Comparison of ENCODE assay signal across 10 cellular contexts in genomic region chr12:132492951-132493350, GRCh38. TPM values are rescaled to one million over a fixed set of nuclear protein-coding genes. Genes with fewer than 3 reads are reported as not detected.
A peak's percentile ranks its signal among the peaks of the same experiment; 100 is the strongest.
DNase-seq lines count a peak whose midpoint lies in the region; ATAC-seq and TF ChIP-seq lines count a peak whose summit lies in the region.
"Had no signal": no experiment of that assay in that cellular context is flagged by ENCODE, and none has a peak within 500 bp of the region (broad histone marks: within the 10 kb centered on the region; RNA-seq: fewer than 3 reads in every experiment).

No MANE protein-coding gene starts in this region.

- peak overlapping the region; percentile 31 for H3K23ac ChIP-seq in trophoblast cell (ENCODE audit: low read length)

- H3K4me1 Mint-ChIP-seq in CD8-positive, alpha-beta T cell (ENCODE audit: low read depth): peaks cover 67% of the 10 kb centered on the region
- peaks cover 81% of the 10 kb centered on the region for H3K4me1 Mint-ChIP-seq in dendritic cell treated with granulocyte-macrophage colony-stimulating factor and Interleukin-4, amounts not matched to agents 40 ng/mL and 50 ng/mL, for 4 days (ENCODE audit: low read depth)

- H2BK120ac ChIP-seq in trophoblast cell (ENCODE audit: insufficient read depth, low read length, poor library complexity): peak overlapping the region; percentile 8

- peak overlapping the region; percentile 53 for H3K4ac ChIP-seq in trophoblast cell (ENCODE audit: low read depth, low read length)

- H2AFZ ChIP-seq in trophoblast cell (ENCODE audit: insufficient read depth, low read length, poor library complexity): no peak overlapping the region

- H3K4me3 Mint-ChIP-seq in CD8-positive, alpha-beta T cell: peak overlapping the region; percentile 85
- peak overlapping the region; percentile 10 for H3K4me3 Mint-ChIP-seq in dendritic cell treated with granulocyte-macrophage colony-stimulating factor and Interleukin-4, amounts not matched to agents 40 ng/mL and 50 ng/mL, for 4 days

- H2BK5ac ChIP-seq in trophoblast cell (ENCODE audit: low read depth, low read length, poor library complexity): no peak overlapping the region

- WGBS in trophoblast cell (ENCODE audit: extremely low coverage, insufficient coverage, insufficient read length): no CpG with 5 or more reads among the region's 12 CpGs

- H3K14ac ChIP-seq in trophoblast cell (ENCODE audit: low read length): no peak overlapping the region

- H2AK5ac ChIP-seq in trophoblast cell (ENCODE audit: low read length): peak overlapping the region; percentile 79

- POLR2A ChIA-PET in CD8-positive, alpha-beta T cell (lab: Charles Lee): interaction anchor here (1.2 kb wide), 1 partner anchor 14 kb away, joined by 3 read pairs; no protein-coding TSS in a partner anchor

- H4K8ac ChIP-seq in trophoblast cell (ENCODE audit: low read depth, low read length): peak overlapping the region; percentile 15

- H3K18ac ChIP-seq in trophoblast cell (ENCODE audit: low read length): no peak overlapping the region

- CTCF ChIA-PET in CD8-positive, alpha-beta T cell (lab: Charles Lee): no interaction called here

- H3K79me2 ChIP-seq in trophoblast cell (ENCODE audit: control insufficient read depth, insufficient read depth, low read length, poor library complexity): peaks cover 37% of the 10 kb centered on the region

- no peaks in the 10 kb centered on the region for H3K9me3 Mint-ChIP-seq in CD8-positive, alpha-beta T cell
- H3K9me3 Mint-ChIP-seq in dendritic cell treated with granulocyte-macrophage colony-stimulating factor and Interleukin-4, amounts not matched to agents 40 ng/mL and 50 ng/mL, for 4 days: no peaks in the 10 kb centered on the region

- H3K4me3 ChIP-seq in CD8-positive, alpha-beta T cell (ENCODE audit: low read depth, low read length): no peak overlapping the region
- H3K4me3 ChIP-seq in NB4 (ENCODE audit: low read depth, low read length) (peak overlapping the region; percentile 21), trophoblast cell (ENCODE audit: low read depth, low read length) (no peak overlapping the region)

- peak overlapping the region; percentile 63 for H3K4me2 ChIP-seq in trophoblast cell (ENCODE audit: low read length)

- no peak overlapping the region for H4K12ac ChIP-seq in trophoblast cell (ENCODE audit: low read depth, low read length)

- TF ChIP-seq POLR2A in NB4 (IDR thresholded peaks at IDR 0.05; ENCODE audit: extremely low read depth, insufficient read length): no peak

- ATAC-seq in CD8-positive, alpha-beta T cell: no peak
- ATAC-seq: Panc1 had no signal

- H3K4me1 ChIP-seq in CD8-positive, alpha-beta T cell (ENCODE audit: insufficient read depth, low read length): peaks cover 80% of the 10 kb centered on the region
- H3K4me1 ChIP-seq in trophoblast cell (ENCODE audit: control insufficient read depth in 1 of 2, insufficient read depth in 2 of 2, low read length in 2 of 2): peaks cover 49 to 67% of the 10 kb centered on the region in 2 experiments

- peaks cover 24% of the 10 kb centered on the region for H3K79me1 ChIP-seq in trophoblast cell (ENCODE audit: low read length)

- peak overlapping the region; percentile 63 for H4K91ac ChIP-seq in trophoblast cell (ENCODE audit: low read depth, low read length)

- peak overlapping the region; percentile 21 for H2BK12ac ChIP-seq in trophoblast cell (ENCODE audit: low read length)

- no peaks in the 10 kb centered on the region for H3K9me3 ChIP-seq in CD8-positive, alpha-beta T cell (ENCODE audit: low read length)
- H3K9me3 ChIP-seq in trophoblast cell (ENCODE audit: insufficient read depth, low read depth, low read length): peaks cover 3% of the 10 kb centered on the region

- no peak for TF ChIP-seq CTCF in CD8-positive, alpha-beta T cell (IDR thresholded peaks at IDR 0.05)
- no peak for TF ChIP-seq CTCF in NB4 (IDR thresholded peaks at IDR 0.05; ENCODE audit: low read depth, low read length)

- no peak overlapping the region for H3K9ac ChIP-seq in trophoblast cell (ENCODE audit: low read length)

- intact Hi-C loops in CD8-positive, alpha-beta T cell (cut with DNase I, micrococcal nuclease): loop anchor here in 1 of 2 experiments (5.0 kb wide), 2 partner anchors 104 to 306 kb away; no protein-coding TSS in a partner anchor
- intact Hi-C loops in dendritic cell treated with granulocyte-macrophage colony-stimulating factor and Interleukin-4, amounts not matched to agents 40 ng/mL and 50 ng/mL, for 4 days (cut with micrococcal nuclease): no loop called here

- peaks cover 4% of the 10 kb centered on the region for H3K36me3 ChIP-seq in CD8-positive, alpha-beta T cell (ENCODE audit: insufficient read depth, low read length)
- peaks cover 3% of the 10 kb centered on the region in 2 experiments for H3K36me3 ChIP-seq in trophoblast cell (ENCODE audit: control insufficient read depth in 1 of 2, insufficient read depth in 2 of 2, low read length in 2 of 2)

- H3K36me3 Mint-ChIP-seq in CD8-positive, alpha-beta T cell: peaks cover 13% of the 10 kb centered on the region
- H3K36me3 Mint-ChIP-seq in dendritic cell treated with granulocyte-macrophage colony-stimulating factor and Interleukin-4, amounts not matched to agents 40 ng/mL and 50 ng/mL, for 4 days (ENCODE audit: low read depth): peaks cover 39% of the 10 kb centered on the region

- no peak overlapping the region for H3K27ac ChIP-seq in CD8-positive, alpha-beta T cell (ENCODE audit: low read depth, low read length)
- peak overlapping the region; percentile 78 for H3K27ac ChIP-seq in trophoblast cell (ENCODE audit: low read depth, low read length)
- H3K27ac ChIP-seq: epithelial cell of prostate had no signal

- H3K27ac Mint-ChIP-seq in CD8-positive, alpha-beta T cell: peak overlapping the region; percentile 64
- no peak overlapping the region for H3K27ac Mint-ChIP-seq in dendritic cell treated with granulocyte-macrophage colony-stimulating factor and Interleukin-4, amounts not matched to agents 40 ng/mL and 50 ng/mL, for 4 days

- DNase-seq in CD8-positive, alpha-beta T cell: no peak
- DNase-seq in NB4 (ENCODE audit: low read depth) (no peak), trophoblast cell (peak; percentile 13 to 22), NCI-H2029 treated with DMSO at 0.1 percent for 48 hours (lab: John Stamatoyannopoulos, UW) (no peak), OCI-M2 (lab: John Stamatoyannopoulos, UW; ENCODE audit: unreplicated experiment) (no peak)
- no peak for DNase-seq in NK-92 treated with Interleukin-12 subunit alpha and Interleukin-12 subunit beta, amount 100 ng/mL, for 24 hours (lab: John Stamatoyannopoulos, UW)
- DNase-seq: stimulated activated CD4-positive, alpha-beta T cell treated with anti-CD3 and anti-CD28 coated beads, Interleukin-2, amount 100 ng/mL, for 48 hours had no signal

- no peaks in the 10 kb centered on the region for H3K27me3 ChIP-seq in CD8-positive, alpha-beta T cell (ENCODE audit: insufficient read depth, low read length)
- H3K27me3 ChIP-seq in trophoblast cell (ENCODE audit: insufficient read depth, low read length): peaks cover 9% of the 10 kb centered on the region

- no peaks in the 10 kb centered on the region for H3K27me3 Mint-ChIP-seq in CD8-positive, alpha-beta T cell (ENCODE audit: low read depth)
- H3K27me3 Mint-ChIP-seq in dendritic cell treated with granulocyte-macrophage colony-stimulating factor and Interleukin-4, amounts not matched to agents 40 ng/mL and 50 ng/mL, for 4 days: no peaks in the 10 kb centered on the region

RNA-seq across cellular contexts. Expression of gene FBRSL1, which starts 3.0 kb away (rescaled TPM):
- 10 to 100 TPM; 78.5 to 82.0 TPM for total RNA-seq in CD8-positive, alpha-beta T cell
- polyA plus RNA-seq in trophoblast cell (2013): 64.1 and 68.4 TPM in 2 replicates

Comparison
In these comparisons a context has a peak if more than half of its experiments do, and no peak if none do; other contexts are left out.
1. DNase-seq: peak in trophoblast cell (2 of 2); none in CD8-positive, alpha-beta T cell (0 of 7), NB4 (single experiment), NCI-H2029 treated with DMSO at 0.1 percent for 48 hours (single experiment), OCI-M2 (single experiment) and NK-92 treated with Interleukin-12 subunit alpha and Interleukin-12 subunit beta, amount 100 ng/mL, for 24 hours (single experiment).